26 cellular contexts compared by ENCODE assay signal in the genomic region with DNA sequence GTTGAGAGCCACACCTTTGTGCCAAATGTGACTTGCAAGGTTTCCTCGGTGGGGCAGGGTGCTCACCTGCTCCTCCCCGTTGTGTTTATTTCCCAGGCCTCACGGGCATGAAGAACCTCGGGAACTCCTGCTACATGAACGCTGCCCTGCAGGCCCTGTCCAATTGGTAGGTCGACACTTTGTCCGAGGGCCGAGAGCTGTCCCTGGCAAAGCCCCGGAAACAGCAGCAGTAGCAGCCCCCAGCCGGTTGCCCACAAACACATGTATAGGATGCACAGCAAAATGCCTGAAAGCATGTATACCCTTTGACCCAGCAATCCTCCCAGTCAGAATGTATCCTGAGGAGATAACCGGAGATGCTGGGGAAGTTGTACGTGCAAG. TPM values are rescaled to one million over a fixed set of nuclear protein-coding genes. Genes with fewer than 3 reads are reported as not detected.
DNase-seq lines count a peak whose midpoint lies in the region; FAIRE-seq and TF ChIP-seq lines count a peak whose summit lies in the region.
"Had no signal": no experiment of that assay in that cellular context is flagged by ENCODE, and none has a peak within 500 bp of the region (broad histone marks: within the 10 kb centered on the region; RNA-seq: fewer than 3 reads in every experiment).

No MANE protein-coding gene starts in this region.

- peaks cover 18 to 69% (median 65%) of the 10 kb centered on the region in 10 experiments for H3K4me1 ChIP-seq in BLaER1 treated with 17β-estradiol and CSF1 and Interleukin-3, amounts not matched to agents 10 nM and 100 nM
- H3K4me1 ChIP-seq: adrenal gland, HAP-1, left ventricle myocardium inferior, upper lobe of right lung had no signal

- no peaks in the 10 kb centered on the region for H3K27me3 ChIP-seq in BLaER1 treated with 17β-estradiol and CSF1 and Interleukin-3, amounts not matched to agents 10 nM and 100 nM
- H3K27me3 ChIP-seq: adrenal gland, upper lobe of right lung had no signal

- POLR2A ChIA-PET in activated CD4-positive, alpha-beta memory T cell treated with anti-CD3 and anti-CD28 coated beads, Interleukin-2, amount 10 ng/mL, durations not matched to agents 7 days and 5 days (lab: Charles Lee) = interaction anchor here (1.0 to 12.5 kb wide), 4 partner anchors 13 to 58 kb away, joined by 3 to 301 read pairs (median 74); partner anchors contain the start of genes C9orf78, TOR1B and USP20

- H3K4me3 ChIP-seq in BLaER1 treated with 17β-estradiol and CSF1 and Interleukin-3, amounts not matched to agents 10 nM and 100 nM = no peak overlapping the region
- H3K4me3 ChIP-seq: adrenal gland, GM12878, HAP-1, left ventricle myocardium inferior, PC-9, skin epidermis, upper lobe of right lung had no signal

- H3K4me3 Mint-ChIP-seq in T-helper 2 cell treated with Interferon-gamma antibody and Interleukin-4, amounts not matched to agents 5 μg/mL and 100 μg/mL, for 36 hours = peak overlapping the region; percentile 61
- H3K4me3 Mint-ChIP-seq in activated CD4-positive, alpha-beta memory T cell treated with anti-CD3 and anti-CD28 coated beads, Interleukin-2, amount 10 ng/mL, durations not matched to agents 7 days and 5 days = peak overlapping the region; percentile 2
- H3K4me3 Mint-ChIP-seq in chondrocyte (ENCODE audit: unreplicated experiment) = no peak overlapping the region
- H3K4me3 Mint-ChIP-seq: brain had no signal

- peaks cover 28 to 56% (median 44%) of the 10 kb centered on the region in 11 experiments for H3K36me3 ChIP-seq in BLaER1 treated with 17β-estradiol and CSF1 and Interleukin-3, amounts not matched to agents 10 nM and 100 nM

- peak overlapping the region; percentile 81 for H3K27ac Mint-ChIP-seq in T-helper 2 cell treated with Interferon-gamma antibody and Interleukin-4, amounts not matched to agents 5 μg/mL and 100 μg/mL, for 36 hours
- H3K27ac Mint-ChIP-seq in activated CD4-positive, alpha-beta memory T cell treated with anti-CD3 and anti-CD28 coated beads, Interleukin-2, amount 10 ng/mL, durations not matched to agents 7 days and 5 days = peak overlapping the region; percentile 61
- no peak overlapping the region for H3K27ac Mint-ChIP-seq in chondrocyte (ENCODE audit: unreplicated experiment)

- peak overlapping the region in 8 of 11 experiments; percentile 65 to 85 (median 76); a peak in 12 of 22 replicates for H3K4me2 ChIP-seq in BLaER1 treated with 17β-estradiol and CSF1 and Interleukin-3, amounts not matched to agents 10 nM and 100 nM
- H3K4me2 ChIP-seq: PC-9 had no signal

- peak overlapping the region in 1 of 11 experiments; percentile 44; a peak in 2 of 22 replicates for H3K9ac ChIP-seq in BLaER1 treated with 17β-estradiol and CSF1 and Interleukin-3, amounts not matched to agents 10 nM and 100 nM

- H3K9me3 ChIP-seq in BLaER1 treated with 17β-estradiol and CSF1 and Interleukin-3, amounts not matched to agents 10 nM and 100 nM (replicated peaks in 1 of 11) = no peaks in the 10 kb centered on the region
- H3K9me3 ChIP-seq: adrenal gland, HAP-1, left ventricle myocardium inferior, upper lobe of right lung had no signal

- DNase-seq in T-helper 2 cell treated with Interferon-gamma antibody and Interleukin-4, amounts not matched to agents 5 μg/mL and 100 μg/mL, for 36 hours (ENCODE audit: low spot score) = no peak
- DNase-seq in T-helper 2 cell (no peak), chondrocyte (ENCODE audit: low spot score) (peak; percentile 65), urothelium cell line (ENCODE audit: low spot score) (no peak), NCI-H1105 treated with DMSO at 0.1 percent for 48 hours (lab: John Stamatoyannopoulos, UW) (no peak), SHP77 treated with DMSO at 0.1 percent for 48 hours (lab: John Stamatoyannopoulos, UW) (no peak)
- DNase-seq in activated CD4-positive, alpha-beta memory T cell treated with anti-CD3 and anti-CD28 coated beads, Interleukin-2, amount 10 ng/mL, durations not matched to agents 7 days and 5 days = no peak
- DNase-seq: 8988T; activated CD4-positive, alpha-beta T cell treated with anti-CD3 and anti-CD28 coated beads, Interleukin-2, amount 50 U/mL, for 1 hour; adrenal gland; COR-L47; effector CD8-positive, alpha-beta T cell; left ventricle myocardium inferior; NCI-H1694; NCI-H510A treated with DMSO at 0.1 percent for 48 hours; PC-9; SIG-M5; substantia nigra; SW 1271; upper lobe of right lung had no signal

- FAIRE-seq in urothelium cell line (lab: Jason Lieb, UNC) = no peak
- FAIRE-seq: frontal cortex, GM12878 had no signal

- CTCF ChIA-PET in activated CD4-positive, alpha-beta memory T cell treated with anti-CD3 and anti-CD28 coated beads, Interleukin-2, amount 10 ng/mL, durations not matched to agents 7 days and 5 days (lab: Charles Lee) = no interaction called here

- H3K4me1 Mint-ChIP-seq in T-helper 2 cell treated with Interferon-gamma antibody and Interleukin-4, amounts not matched to agents 5 μg/mL and 100 μg/mL, for 36 hours (ENCODE audit: low read depth) = peaks cover 52% of the 10 kb centered on the region
- H3K4me1 Mint-ChIP-seq in activated CD4-positive, alpha-beta memory T cell treated with anti-CD3 and anti-CD28 coated beads, Interleukin-2, amount 10 ng/mL, durations not matched to agents 7 days and 5 days = peaks cover 73% of the 10 kb centered on the region
- peaks cover 13% of the 10 kb centered on the region for H3K4me1 Mint-ChIP-seq in chondrocyte (ENCODE audit: low read depth)
- H3K4me1 Mint-ChIP-seq: brain had no signal

- TF ChIP-seq CTCF in chondrocyte (IDR thresholded peaks at IDR 0.05) = no peak

- peak overlapping the region in 5 of 11 experiments; percentile 20 to 86 (median 81); a peak in 8 of 22 replicates for H3K27ac ChIP-seq in BLaER1 treated with 17β-estradiol and CSF1 and Interleukin-3, amounts not matched to agents 10 nM and 100 nM
- H3K27ac ChIP-seq: adrenal gland, left ventricle myocardium inferior, PC-9, upper lobe of right lung had no signal

- no peaks in the 10 kb centered on the region for H3K27me3 Mint-ChIP-seq in T-helper 2 cell treated with Interferon-gamma antibody and Interleukin-4, amounts not matched to agents 5 μg/mL and 100 μg/mL, for 36 hours (ENCODE audit: low read depth)
- H3K27me3 Mint-ChIP-seq in activated CD4-positive, alpha-beta memory T cell treated with anti-CD3 and anti-CD28 coated beads, Interleukin-2, amount 10 ng/mL, durations not matched to agents 7 days and 5 days = no peaks in the 10 kb centered on the region
- no peaks in the 10 kb centered on the region for H3K27me3 Mint-ChIP-seq in chondrocyte (ENCODE audit: low read depth)

- no peaks in the 10 kb centered on the region for H3K9me3 Mint-ChIP-seq in T-helper 2 cell treated with Interferon-gamma antibody and Interleukin-4, amounts not matched to agents 5 μg/mL and 100 μg/mL, for 36 hours
- H3K9me3 Mint-ChIP-seq in activated CD4-positive, alpha-beta memory T cell treated with anti-CD3 and anti-CD28 coated beads, Interleukin-2, amount 10 ng/mL, durations not matched to agents 7 days and 5 days = no peaks in the 10 kb centered on the region
- H3K9me3 Mint-ChIP-seq in chondrocyte (ENCODE audit: low read depth) = no peaks in the 10 kb centered on the region
- H3K9me3 Mint-ChIP-seq: brain had no signal

- H3K36me3 Mint-ChIP-seq in T-helper 2 cell treated with Interferon-gamma antibody and Interleukin-4, amounts not matched to agents 5 μg/mL and 100 μg/mL, for 36 hours (ENCODE audit: low read depth) = peaks cover 63% of the 10 kb centered on the region
- H3K36me3 Mint-ChIP-seq in activated CD4-positive, alpha-beta memory T cell treated with anti-CD3 and anti-CD28 coated beads, Interleukin-2, amount 10 ng/mL, durations not matched to agents 7 days and 5 days (ENCODE audit: low read depth) = peaks cover 58% of the 10 kb centered on the region
- peaks cover 29% of the 10 kb centered on the region for H3K36me3 Mint-ChIP-seq in chondrocyte (ENCODE audit: low read depth)

- peaks cover 0 to under 1% (median 0%) of the 10 kb centered on the region in 11 experiments; a peak in 1 of 22 replicates for H4K20me1 ChIP-seq in BLaER1 treated with 17β-estradiol and CSF1 and Interleukin-3, amounts not matched to agents 10 nM and 100 nM

RNA-seq across cellular contexts. Expression of gene USP20, which starts 26.2 kb away (rescaled TPM):
- total RNA-seq in activated CD4-positive, alpha-beta memory T cell treated with anti-CD3 and anti-CD28 coated beads, Interleukin-2, amount 10 ng/mL, durations not matched to agents 7 days and 5 days = 10 to 100 TPM; 86.4 to 87.6 TPM
- 21.3 to 29.6 TPM (median 23.9 TPM) in 3 replicates for total RNA-seq in chondrocyte

RNA-seq across cellular contexts. Expression of gene C9orf78, which starts 26.4 kb away (rescaled TPM):
- 10 to 100 TPM; 61.6 to 66.2 TPM for total RNA-seq in activated CD4-positive, alpha-beta memory T cell treated with anti-CD3 and anti-CD28 coated beads, Interleukin-2, amount 10 ng/mL, durations not matched to agents 7 days and 5 days
- total RNA-seq in chondrocyte = 37.3 to 45.7 TPM (median 37.7 TPM) in 3 replicates

RNA-seq across cellular contexts. Expression of gene TOR1A, which starts 37.5 kb away (rescaled TPM):
- total RNA-seq in activated CD4-positive, alpha-beta memory T cell treated with anti-CD3 and anti-CD28 coated beads, Interleukin-2, amount 10 ng/mL, durations not matched to agents 7 days and 5 days = 10 to 100 TPM; 54.6 to 56.9 TPM
- total RNA-seq in chondrocyte = 45.3 to 54.3 TPM (median 47.4 TPM) in 3 replicates

RNA-seq across cellular contexts. Expression of gene TOR1B, which starts 58.5 kb away (rescaled TPM):
- 10 to 100 TPM; 29.0 to 30.8 TPM for total RNA-seq in activated CD4-positive, alpha-beta memory T cell treated with anti-CD3 and anti-CD28 coated beads, Interleukin-2, amount 10 ng/mL, durations not matched to agents 7 days and 5 days
- 39.4 to 44.2 TPM (median 39.8 TPM) in 3 replicates for total RNA-seq in chondrocyte
